Comparison of ENCODE assay signal across 8 cellular contexts in the genomic region with DNA sequence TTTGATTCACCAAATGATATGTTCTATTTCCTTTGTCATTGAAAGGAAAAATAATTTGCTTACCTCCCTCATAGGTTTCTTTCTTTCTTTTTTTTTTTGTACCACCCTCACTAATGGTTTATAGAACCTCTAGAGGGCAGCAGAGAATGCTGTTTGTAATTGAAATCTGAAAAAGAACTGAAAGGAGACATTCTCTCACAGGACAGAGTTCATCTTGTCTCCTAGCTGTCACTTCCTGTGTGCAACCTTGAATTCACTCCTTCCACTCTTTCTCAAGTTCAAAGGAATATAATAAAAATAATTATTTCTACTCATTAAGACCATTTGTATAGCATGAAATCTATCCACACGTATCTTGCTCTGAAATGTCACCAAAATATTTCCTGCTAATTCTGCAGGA. TPM values are rescaled to one million over a fixed set of nuclear protein-coding genes. Genes with fewer than 3 reads are reported as not detected.
DNase-seq lines count a peak whose midpoint lies in the region; ATAC-seq and TF ChIP-seq lines count a peak whose summit lies in the region.

No MANE protein-coding gene starts in this region.

- H3K9me3 Mint-ChIP-seq in CD4-positive, CD25-positive, alpha-beta regulatory T cell = no peaks in the 10 kb centered on the region
- no peaks in the 10 kb centered on the region for H3K9me3 Mint-ChIP-seq in osteocyte (ENCODE audit: unreplicated experiment)

- no peaks in the 10 kb centered on the region for H3K4me1 ChIP-seq in CD4-positive, CD25-positive, alpha-beta regulatory T cell (ENCODE audit: control insufficient read depth, insufficient read depth, low read length, poor library complexity, severe bottlenecking)

- no peaks in the 10 kb centered on the region for H3K36me3 Mint-ChIP-seq in CD4-positive, CD25-positive, alpha-beta regulatory T cell
- no peaks in the 10 kb centered on the region for H3K36me3 Mint-ChIP-seq in T-helper 17 cell (ENCODE audit: low read depth)
- peaks cover 11% of the 10 kb centered on the region for H3K36me3 Mint-ChIP-seq in osteocyte (ENCODE audit: unreplicated experiment)

- H3K36me3 ChIP-seq in CD4-positive, CD25-positive, alpha-beta regulatory T cell (ENCODE audit: control insufficient read depth, insufficient read depth, low read length) = no peaks in the 10 kb centered on the region

- no peak overlapping the region for H3K4me3 ChIP-seq in CD4-positive, CD25-positive, alpha-beta regulatory T cell (ENCODE audit: low read depth, low read length)

- H3K27me3 ChIP-seq in CD4-positive, CD25-positive, alpha-beta regulatory T cell (ENCODE audit: control insufficient read depth, insufficient read depth, low read length) = no peaks in the 10 kb centered on the region

- H3K4me3 Mint-ChIP-seq in CD4-positive, CD25-positive, alpha-beta regulatory T cell = no peak overlapping the region
- H3K4me3 Mint-ChIP-seq in T-helper 17 cell (no peak overlapping the region), osteocyte (ENCODE audit: unreplicated experiment) (no peak overlapping the region)

- peak in 2 of 3 donors; percentile 27 to 75 for DNase-seq in CD4-positive, CD25-positive, alpha-beta regulatory T cell
- DNase-seq in NCI-H1417 (lab: John Stamatoyannopoulos, UW) (peak; percentile 17 to 88 (median 43)), T-helper 17 cell (no peak), fibroblast of the conjunctiva (ENCODE audit: low read depth) (peak; percentile 82), osteocyte (ENCODE audit: extremely low spot score, unreplicated experiment) (no peak), cerebellar nuclear complex (lab: John Stamatoyannopoulos, UW) (no peak)

- no peaks in the 10 kb centered on the region for H3K27me3 Mint-ChIP-seq in CD4-positive, CD25-positive, alpha-beta regulatory T cell
- H3K27me3 Mint-ChIP-seq in T-helper 17 cell (peaks cover 16% of the 10 kb centered on the region), osteocyte (ENCODE audit: unreplicated experiment) (no peaks in the 10 kb centered on the region)

- no peaks in the 10 kb centered on the region for H3K4me1 Mint-ChIP-seq in CD4-positive, CD25-positive, alpha-beta regulatory T cell
- no peaks in the 10 kb centered on the region for H3K4me1 Mint-ChIP-seq in T-helper 17 cell
- peaks cover 13% of the 10 kb centered on the region for H3K4me1 Mint-ChIP-seq in osteocyte (ENCODE audit: unreplicated experiment)

- TF ChIP-seq CTCF in osteocyte (IDR thresholded peaks at IDR 0.05) = peak; percentile 82

- H3K27ac Mint-ChIP-seq in CD4-positive, CD25-positive, alpha-beta regulatory T cell = no peak overlapping the region
- H3K27ac Mint-ChIP-seq in T-helper 17 cell (no peak overlapping the region), osteocyte (ENCODE audit: unreplicated experiment) (no peak overlapping the region)

- ATAC-seq in CD4-positive, CD25-positive, alpha-beta regulatory T cell (ENCODE audit: low read depth in 2 of 2) = no peak
- peak; percentile 99 for ATAC-seq in GM18861 (IDR thresholded peaks at IDR 0.05; ENCODE audit: unreplicated experiment)
- peak; percentile 98 for ATAC-seq in HG02943 (IDR thresholded peaks at IDR 0.05; ENCODE audit: low read depth, unreplicated experiment)
- ATAC-seq in T-helper 17 cell = peak; percentile 78

- no peaks in the 10 kb centered on the region for H3K9me3 ChIP-seq in CD4-positive, CD25-positive, alpha-beta regulatory T cell (ENCODE audit: control insufficient read depth in 2 of 2, low read length in 2 of 2)
- H3K9me3 ChIP-seq in T-helper 17 cell (ENCODE audit: control insufficient read depth, low read length, poor library complexity, severe bottlenecking) = no peaks in the 10 kb centered on the region

- H3K27ac ChIP-seq in CD4-positive, CD25-positive, alpha-beta regulatory T cell (ENCODE audit: insufficient read depth, low read length, poor library complexity, severe bottlenecking) = no peak overlapping the region

RNA-seq across cellular contexts. Expression of gene GUCY1B1, which starts 51.0 kb away (rescaled TPM):
- total RNA-seq in CD4-positive, CD25-positive, alpha-beta regulatory T cell = 2.5 TPM
- polyA plus RNA-seq in CD4-positive, CD25-positive, alpha-beta regulatory T cell = under 1 TPM in 2 of 4 donors, not detected in 2; 0.12 to 0.16 TPM
- 10 to 100 TPM in 1 of 2 donors, under 1 TPM in 1; 0.75 to 15.3 TPM for total RNA-seq in T-helper 17 cell
- 11.5 and 13.2 TPM in 2 replicates for total RNA-seq in osteocyte

RNA-seq across cellular contexts. Expression of gene ASIC5, which starts 56.2 kb away (rescaled TPM):
- not detected for total RNA-seq in CD4-positive, CD25-positive, alpha-beta regulatory T cell
- not detected for polyA plus RNA-seq in CD4-positive, CD25-positive, alpha-beta regulatory T cell
- not detected for total RNA-seq in T-helper 17 cell
- total RNA-seq in osteocyte = not detected in 2 replicates

Comparison
In these comparisons a context has a peak if more than half of its experiments do, and no peak if none do; other contexts are left out.
1. ATAC-seq: peak in GM18861 (single experiment), HG02943 (single experiment) and T-helper 17 cell (single experiment); none in CD4-positive, CD25-positive, alpha-beta regulatory T cell (0 of 2).
2. DNase-seq: peak in CD4-positive, CD25-positive, alpha-beta regulatory T cell (2 of 3), NCI-H1417 (3 of 3) and fibroblast of the conjunctiva (single experiment); none in T-helper 17 cell (0 of 3), osteocyte (single experiment) and cerebellar nuclear complex (0 of 2).